In the genomic region with DNA sequence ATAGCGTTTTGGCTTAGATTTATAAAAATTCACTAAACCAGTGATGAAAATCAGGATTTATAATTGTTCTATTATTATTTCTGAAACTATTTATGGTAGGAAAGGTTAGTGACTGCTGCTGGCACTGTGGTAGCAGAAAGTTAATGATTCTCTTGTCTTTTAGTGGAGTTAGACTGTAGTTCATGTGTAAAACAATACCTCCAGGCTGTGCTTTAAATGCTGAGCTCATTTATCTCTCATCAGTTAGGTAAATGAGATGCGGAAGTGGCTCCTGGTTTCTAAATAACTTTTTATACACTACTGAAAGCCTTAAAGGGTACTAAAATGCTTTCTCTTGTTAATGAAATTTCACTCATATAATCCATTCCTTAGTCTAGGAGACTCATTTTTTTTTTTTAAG, we compare ENCODE assay signal across 23 cellular contexts.
DNase-seq lines count a peak whose midpoint lies in the region; ATAC-seq and TF ChIP-seq lines count a peak whose summit lies in the region.
"Had no signal": no experiment of that assay in that cellular context is flagged by ENCODE, and none has a peak within 500 bp of the region (broad histone marks: within the 10 kb centered on the region; RNA-seq: fewer than 3 reads in every experiment).

No MANE protein-coding gene starts in this region.

- H3K27me3 Mint-ChIP-seq in progenitor cell of endocrine pancreas: peaks cover 11% of the 10 kb centered on the region
- H3K27me3 Mint-ChIP-seq: activated CD4-positive, alpha-beta T cell treated with anti-CD3 and anti-CD28 coated beads, Interleukin-2, amount 10 ng/mL, durations not matched to agents 24 days and 14 days; IgD-negative memory B cell; naive B cell had no signal

- in situ Hi-C loops in gastrocnemius medialis (cut with MboI; ENCODE audit: low sequenced_read_pairs in 4 of 4): no loop called here

- H3K4me1 ChIP-seq in HUES64 (ENCODE audit: insufficient read depth, low read length): peaks cover 55% of the 10 kb centered on the region
- H3K4me1 ChIP-seq in iPS-15b (ENCODE audit: control insufficient read depth, insufficient read depth, low read length): peaks cover 31% of the 10 kb centered on the region
- H3K4me1 ChIP-seq in gastrocnemius medialis: no peaks in the 10 kb centered on the region
- H3K4me1 ChIP-seq: left ventricle myocardium inferior, testis, uterus had no signal

- H3K9me3 ChIP-seq in HUES64 (ENCODE audit: insufficient read depth, low read depth, low read length): no peaks in the 10 kb centered on the region
- H3K9me3 ChIP-seq in SK-N-MC (ENCODE audit: low read depth, low read length): no peaks in the 10 kb centered on the region
- no peaks in the 10 kb centered on the region for H3K9me3 ChIP-seq in iPS-15b (ENCODE audit: control insufficient read depth, insufficient read depth, low read length)
- no peaks in the 10 kb centered on the region for H3K9me3 ChIP-seq in gastrocnemius medialis
- H3K9me3 ChIP-seq: left ventricle myocardium inferior, neutrophil, SK-N-SH, testis, uterus had no signal

- no peak overlapping the region for H3K4me3 Mint-ChIP-seq in progenitor cell of endocrine pancreas (ENCODE audit: low read depth)
- H3K4me3 Mint-ChIP-seq: activated CD4-positive, alpha-beta T cell treated with anti-CD3 and anti-CD28 coated beads, Interleukin-2, amount 10 ng/mL, durations not matched to agents 24 days and 14 days; HFFc6; IgD-negative memory B cell; naive B cell had no signal

- TF ChIP-seq POLR2A in gastrocnemius medialis (IDR thresholded peaks at IDR 0.05): no peak

- H3K27ac ChIP-seq in HUES64 (ENCODE audit: low read depth, low read length) (peak overlapping the region; percentile 9; the same call in 1 of the 2 replicates), SK-N-MC (peak overlapping the region; percentile 83), gastrocnemius medialis (no peak overlapping the region)
- H3K27ac ChIP-seq: epithelial cell of prostate, GM23248, left ventricle myocardium inferior, neutrophil, testis, uterus had no signal

- H3K4me1 Mint-ChIP-seq in progenitor cell of endocrine pancreas (ENCODE audit: low read depth): peaks cover 41% of the 10 kb centered on the region
- H3K4me1 Mint-ChIP-seq: activated CD4-positive, alpha-beta T cell treated with anti-CD3 and anti-CD28 coated beads, Interleukin-2, amount 10 ng/mL, durations not matched to agents 24 days and 14 days; naive B cell had no signal

- ATAC-seq in gastrocnemius medialis: no peak
- no peak for ATAC-seq in left cardiac atrium
- ATAC-seq: stimulated activated naive CD8-positive, alpha-beta T cell treated with anti-CD3 and anti-CD28 coated beads, Interleukin-15, Interleukin-2, amounts not matched to agents 100 U/mL and 50 U/mL, for 24 hours had no signal

- no peak overlapping the region for H3K9ac ChIP-seq in HUES64 (ENCODE audit: low read depth, low read length)
- H3K9ac ChIP-seq in SK-N-MC (ENCODE audit: insufficient read length): peak overlapping the region; percentile 0
- H3K9ac ChIP-seq in iPS-15b (ENCODE audit: low read depth, low read length): no peak overlapping the region
- H3K9ac ChIP-seq: GM23248, SK-N-SH had no signal

- H3K27ac Mint-ChIP-seq in progenitor cell of endocrine pancreas: peak overlapping the region; percentile 40
- H3K27ac Mint-ChIP-seq: activated CD4-positive, alpha-beta T cell treated with anti-CD3 and anti-CD28 coated beads, Interleukin-2, amount 10 ng/mL, durations not matched to agents 24 days and 14 days; HFFc6; IgD-negative memory B cell; naive B cell had no signal

- no peaks in the 10 kb centered on the region for H3K9me3 Mint-ChIP-seq in progenitor cell of endocrine pancreas (ENCODE audit: low read depth)
- H3K9me3 Mint-ChIP-seq: IgD-negative memory B cell had no signal

- DNase-seq in SK-N-MC (ENCODE audit: low read depth, low spot score) (peak; percentile 50), progenitor cell of endocrine pancreas (ENCODE audit: low spot score, unreplicated experiment) (no peak), gastrocnemius medialis (no peak), left cardiac atrium (no peak), SKM-1 (lab: John Stamatoyannopoulos, UW; ENCODE audit: unreplicated experiment) (no peak)
- DNase-seq: activated CD4-positive, alpha-beta T cell treated with anti-CD3 and anti-CD28 coated beads, Interleukin-2, amount 10 ng/mL, durations not matched to agents 24 days and 14 days; activated naive CD4-positive, alpha-beta T cell treated with Interleukin-2 at 50 U/mL for 16 hours; GM23248; HFFc6; left ventricle myocardium inferior; naive B cell; NCI-H1105 treated with DMSO at 0.1 percent for 48 hours; NCI-H1930; SK-N-SH; stimulated activated naive CD8-positive, alpha-beta T cell treated with anti-CD3 and anti-CD28 coated beads, Interleukin-15, Interleukin-2, amounts not matched to agents 100 U/mL and 50 U/mL, for 24 hours; testis; uterus had no signal

- H3K27me3 ChIP-seq in HUES64 (ENCODE audit: insufficient read depth, low read length): no peaks in the 10 kb centered on the region
- H3K27me3 ChIP-seq in iPS-15b (ENCODE audit: control insufficient read depth, insufficient read depth, low read length): no peaks in the 10 kb centered on the region
- no peaks in the 10 kb centered on the region for H3K27me3 ChIP-seq in gastrocnemius medialis
- H3K27me3 ChIP-seq: neutrophil, testis, uterus had no signal

- H3K4me3 ChIP-seq in HUES64 (ENCODE audit: low read length) (no peak overlapping the region), SK-N-MC (peak overlapping the region; percentile 67), iPS-15b (ENCODE audit: low read depth, low read length) (peak overlapping the region; percentile 16), gastrocnemius medialis (no peak overlapping the region)
- H3K4me3 ChIP-seq: GM23248, left ventricle myocardium inferior, testis, uterus had no signal

- no peaks in the 10 kb centered on the region for H3K36me3 Mint-ChIP-seq in progenitor cell of endocrine pancreas (ENCODE audit: insufficient read depth)
- H3K36me3 Mint-ChIP-seq: brain, IgD-negative memory B cell, naive B cell had no signal

- no CpG with 5 or more reads among the region's 2 CpGs for WGBS in HUES64

- no peak for TF ChIP-seq CTCF in progenitor cell of endocrine pancreas (IDR thresholded peaks at IDR 0.05; ENCODE audit: unreplicated experiment)
- no peak for TF ChIP-seq CTCF in gastrocnemius medialis (IDR thresholded peaks at IDR 0.05 in 4 of 5, conservative IDR thresholded peaks at IDR 0.05 in 1 of 5)

- H3K36me3 ChIP-seq in HUES64 (ENCODE audit: insufficient read depth, low read length) (peaks cover 20% of the 10 kb centered on the region; the same call in 1 of the 2 replicates), SK-N-MC (ENCODE audit: insufficient read depth, low read length) (no peaks in the 10 kb centered on the region), iPS-15b (ENCODE audit: control insufficient read depth, insufficient read depth, low read length) (no peaks in the 10 kb centered on the region), gastrocnemius medialis (no peaks in the 10 kb centered on the region)
- H3K36me3 ChIP-seq: left ventricle myocardium inferior, neutrophil, uterus had no signal

- intact Hi-C loops in gastrocnemius medialis (cut with DNase I; ENCODE audit: low total_unique reads): no loop called here
- intact Hi-C loops in left cardiac atrium (cut with DNase I): no loop called here

Comparison
In these comparisons a context has a peak if more than half of its experiments do, and no peak if none do; other contexts are left out.
1. H3K27ac ChIP-seq: peak in HUES64 (single experiment) and SK-N-MC (single experiment); none in gastrocnemius medialis (0 of 4).
2. H3K4me3 ChIP-seq: peak in SK-N-MC (single experiment) and iPS-15b (single experiment); none in HUES64 (single experiment) and gastrocnemius medialis (0 of 4).